ENCODE assay signal across 8 cellular contexts in genomic region chr4:184473515-184474260, GRCh38. TPM values are rescaled to one million over a fixed set of nuclear protein-coding genes. Genes with fewer than 3 reads are reported as not detected.
DNase-seq lines count a peak whose midpoint lies in the region; ATAC-seq and TF ChIP-seq lines count a peak whose summit lies in the region.

No MANE protein-coding gene starts in this region.

- H3K27me3 ChIP-seq in IMR-90 (ENCODE audit: control insufficient read depth, insufficient read depth, low read length), result no peaks in the 10 kb centered on the region
- no peaks in the 10 kb centered on the region for H3K27me3 ChIP-seq in layer of hippocampus (ENCODE audit: control insufficient read depth, insufficient read depth, low read length)

- peak; percentile 6 for ATAC-seq in IMR-90 (ENCODE audit: low read depth)

- intact Hi-C loops in IMR-90 (cut with micrococcal nuclease), result loop anchor here (1.0 to 5.0 kb wide), 7 partner anchors 64 to 259 kb away; partner anchors contain the start of genes CASP3, CENPU and PRIMPOL

- in situ Hi-C loops in IMR-90 (cut with MboI; ENCODE audit: low sequenced_read_pairs), result no loop called here

- peak overlapping the region; percentile 97 for H3K27ac ChIP-seq in IMR-90 (ENCODE audit: insufficient read depth, low read length)
- peak overlapping the region; percentile 93 for H3K27ac ChIP-seq in layer of hippocampus (ENCODE audit: low read depth, low read length)

- H3K14ac ChIP-seq in IMR-90 (replicated peaks; ENCODE audit: low read depth, low read length), result peak overlapping the region; percentile 99

- TF ChIP-seq CTCF in IMR-90 (conservative IDR thresholded peaks at IDR 0.05; ENCODE audit: low read depth, low read length), result no peak

- peak overlapping the region; percentile 99 for H3K9ac ChIP-seq in IMR-90 (ENCODE audit: low read depth, low read length)

- peaks cover 11% of the 10 kb centered on the region; the same call in 1 of the 2 replicates for H3K9me1 ChIP-seq in IMR-90 (ENCODE audit: insufficient read depth, low read length)

- no peak for TF ChIP-seq RAD21 in IMR-90 (IDR thresholded peaks at IDR 0.05; ENCODE audit: low read length)

- peak overlapping the region; percentile 98 for H2AK9ac ChIP-seq in IMR-90 (replicated peaks; ENCODE audit: low read depth, low read length, poor library complexity)

- H4K8ac ChIP-seq in IMR-90 (ENCODE audit: low read depth in 2 of 2, low read length in 2 of 2), result peak overlapping the region; percentile 75 to 79; a peak in 2 of 4 replicates

- peak overlapping the region; percentile 69 for H3K18ac ChIP-seq in IMR-90 (ENCODE audit: low read depth, low read length)

- no peak for TF ChIP-seq POLR2A in IMR-90 (IDR thresholded peaks at IDR 0.05; ENCODE audit: low read depth, low read length)

- peak overlapping the region; percentile 93 for H3K4ac ChIP-seq in IMR-90 (ENCODE audit: low read depth, low read length)

- dilution Hi-C loops in IMR-90 (cut with HindIII; ENCODE audit: low sequenced_read_pairs, unreplicated experiment), result no loop called here

- no TSS peak for BruUV-seq in IMR-90 (replicated peaks; lab: Mats Ljungman, UMichigan)

- peaks cover 13 to 53% of the 10 kb centered on the region in 2 experiments for H3K79me1 ChIP-seq in IMR-90 (ENCODE audit: low read depth in 1 of 2, low read length in 2 of 2)

- H3K4me2 ChIP-seq in IMR-90 (ENCODE audit: low read depth, low read length), result peak overlapping the region; percentile 71

- H4K91ac ChIP-seq in IMR-90 (ENCODE audit: insufficient read depth, low read depth, low read length), result peak overlapping the region; percentile 94

- H3K9me3 ChIP-seq in IMR-90 (ENCODE audit: control insufficient read depth, insufficient read depth, low read length), result no peaks in the 10 kb centered on the region

- peak overlapping the region; percentile 47 for H4K5ac ChIP-seq in IMR-90 (ENCODE audit: low read depth, low read length)

- peak overlapping the region; percentile 97; the same call in 1 of the 2 replicates for H3K56ac ChIP-seq in IMR-90 (ENCODE audit: extremely low read depth, insufficient read depth, low read length)

- no peaks in the 10 kb centered on the region for H3K36me3 ChIP-seq in IMR-90 (ENCODE audit: control insufficient read depth, insufficient read depth, low read length)

- H4K20me1 ChIP-seq in IMR-90 (ENCODE audit: insufficient read depth, low read length), result peaks cover 21% of the 10 kb centered on the region; the same call in 1 of the 2 replicates

- peak overlapping the region; percentile 78 for H3K4me3 ChIP-seq in IMR-90 (ENCODE audit: insufficient read depth, low read depth, low read length)

- CTCF ChIA-PET in IMR-90 (lab: Yijun Ruan, JAX), result no interaction called here

- peak overlapping the region; percentile 85 for H2BK120ac ChIP-seq in IMR-90 (ENCODE audit: low read depth, low read length)

- POLR2A ChIA-PET in IMR-90 (lab: Charles Lee; ENCODE audit: unreplicated experiment), result no interaction called here

- WGBS in IMR-90 (ENCODE audit: extremely low coverage in 2 of 2, insufficient read length in 1 of 2), 2 experiments, result 0% methylated on average over 20 of the region's 65 CpGs; no CpG with 5 or more reads in 1 of the 2 experiments

- peak overlapping the region; percentile 66 for H2BK20ac ChIP-seq in IMR-90 (ENCODE audit: low read depth, low read length)

- peak overlapping the region; percentile 56; the same call in 1 of the 3 replicates for H2BK15ac ChIP-seq in IMR-90 (ENCODE audit: low read depth, low read length)

- H2AK5ac ChIP-seq in IMR-90 (ENCODE audit: low read depth, low read length), result peak overlapping the region; percentile 74

- H2AFZ ChIP-seq in IMR-90 (replicated peaks; ENCODE audit: low read length, poor library complexity), result peak overlapping the region; percentile 93

- H3K23ac ChIP-seq in IMR-90 (ENCODE audit: low read depth, low read length), result peak overlapping the region; percentile 98

- peaks cover 4% of the 10 kb centered on the region; the same call in 1 of the 2 replicates for H3K4me1 ChIP-seq in IMR-90 (ENCODE audit: control insufficient read depth, insufficient read depth, low read length)

- peak; percentile 37 for DNase-seq in NCI-H82 (lab: John Stamatoyannopoulos, UW)
- no peak for DNase-seq in NCI-H82 treated with DMSO at 0.1 percent for 48 hours (lab: John Stamatoyannopoulos, UW; ENCODE audit: unreplicated experiment)
- DNase-seq in IMR-90, result peak; percentile 32
- peak in 3 of 4 experiments; percentile 24 to 37 (median 25) for DNase-seq in activated CD4-positive, CD25-positive, alpha-beta regulatory T cell (lab: John Stamatoyannopoulos, UW)
- DNase-seq in cerebellar cortex (ENCODE audit: low spot score), result peak; percentile 23
- peak; percentile 50 to 56 for DNase-seq in stimulated activated CD4-positive, alpha-beta T cell treated with anti-CD3 and anti-CD28 coated beads, Interleukin-2, amount 100 ng/mL, for 24 hours
- DNase-seq in amniotic stem cell (lab: John Stamatoyannopoulos, UW), result no peak

- H2BK5ac ChIP-seq in IMR-90 (ENCODE audit: low read depth, low read length, poor library complexity, severe bottlenecking), result peak overlapping the region; percentile 93

TF ChIP-seq in IMR-90, 13 proteins besides CTCF, POLR2A, EP300 and RAD21:
- TF ChIP-seq BHLHE40 (IDR thresholded peaks at IDR 0.05; ENCODE audit: low read depth, low read length) (no peak), CEBPB (IDR thresholded peaks at IDR 0.05; ENCODE audit: low read depth, low read length) (no peak), RFX5 (IDR thresholded peaks at IDR 0.05; ENCODE audit: low read depth, low read length) (no peak), SMC3 (IDR thresholded peaks at IDR 0.05; ENCODE audit: low read depth, low read length) (no peak), RCOR1 (IDR thresholded peaks at IDR 0.05; ENCODE audit: insufficient replicate concordance, low read length) (no peak), FOS (IDR thresholded peaks at IDR 0.05; ENCODE audit: low read depth, low read length) (no peak), MAZ (IDR thresholded peaks at IDR 0.05; ENCODE audit: borderline replicate concordance, low read depth, low read length) (no peak), MXI1 (IDR thresholded peaks at IDR 0.05; ENCODE audit: borderline replicate concordance, low read depth, low read length) (no peak), NFE2L2 (IDR thresholded peaks at IDR 0.05; ENCODE audit: low read depth, low read length) (no peak), USF2 (IDR thresholded peaks at IDR 0.05; ENCODE audit: low read depth, low read length) (no peak), CHD1 (IDR thresholded peaks at IDR 0.05; ENCODE audit: low read depth, low read length) (no peak), MAFK (IDR thresholded peaks at IDR 0.05; ENCODE audit: low read depth, low read length) (no peak)
- TF ChIP-seq, protein P1, sequence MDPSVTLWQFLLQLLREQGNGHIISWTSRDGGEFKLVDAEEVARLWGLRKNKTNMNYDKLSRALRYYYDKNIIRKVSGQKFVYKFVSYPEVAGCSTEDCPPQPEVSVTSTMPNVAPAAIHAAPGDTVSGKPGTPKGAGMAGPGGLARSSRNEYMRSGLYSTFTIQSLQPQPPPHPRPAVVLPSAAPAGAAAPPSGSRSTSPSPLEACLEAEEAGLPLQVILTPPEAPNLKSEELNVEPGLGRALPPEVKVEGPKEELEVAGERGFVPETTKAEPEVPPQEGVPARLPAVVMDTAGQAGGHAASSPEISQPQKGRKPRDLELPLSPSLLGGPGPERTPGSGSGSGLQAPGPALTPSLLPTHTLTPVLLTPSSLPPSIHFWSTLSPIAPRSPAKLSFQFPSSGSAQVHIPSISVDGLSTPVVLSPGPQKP (IDR thresholded peaks at IDR 0.05; ENCODE audit: borderline replicate concordance, low read depth, low read length), result no peak

RNA-seq across cellular contexts. Expression of gene IRF2, which starts 0.7 kb away (rescaled TPM):
- 20.3 and 21.9 TPM in 2 replicates for total RNA-seq in IMR-90 (2012; rRNA removed)
- 16.5 and 20.6 TPM in 2 replicates for polyA plus RNA-seq in IMR-90 (2012; rRNA removed)
- 9.5 and 12.3 TPM in 2 replicates for polyA plus RNA-seq in IMR-90 (2012; cell fraction: cytosol; rRNA removed)
- 9.2 and 22.4 TPM in 2 replicates for polyA plus RNA-seq in IMR-90 (2012; cell fraction: nucleus; rRNA removed; ENCODE audit: low replicate concordance)

Comparison
In these comparisons a context has a peak if more than half of its experiments do, and no peak if none do; other contexts are left out.
1. DNase-seq: peak in NCI-H82 (single experiment), IMR-90 (single experiment), activated CD4-positive, CD25-positive, alpha-beta regulatory T cell (3 of 4), cerebellar cortex (single experiment) and stimulated activated CD4-positive, alpha-beta T cell treated with anti-CD3 and anti-CD28 coated beads, Interleukin-2, amount 100 ng/mL, for 24 hours (2 of 2); none in NCI-H82 treated with DMSO at 0.1 percent for 48 hours (single experiment) and amniotic stem cell (single experiment).